12 cellular contexts compared by ENCODE assay signal in genomic region chr17:67440311-67441051, GRCh38.
DNase-seq lines count a peak whose midpoint lies in the region; ATAC-seq and TF ChIP-seq lines count a peak whose summit lies in the region.
"Had no signal": no experiment of that assay in that cellular context is flagged by ENCODE, and none has a peak within 500 bp of the region (broad histone marks: within the 10 kb centered on the region; RNA-seq: fewer than 3 reads in every experiment).

No MANE protein-coding gene starts in this region.

- ATAC-seq in heart right ventricle, result no peak
- ATAC-seq in Right ventricle myocardium superior (ENCODE audit: poor library complexity), result no peak
- no peak for ATAC-seq in GM18519 (IDR thresholded peaks at IDR 0.05; ENCODE audit: low FRiP score, unreplicated experiment)

- H3K4me3 ChIP-seq in heart right ventricle, result peak overlapping the region in 2 of 10 donors; percentile 29 to 34
- no peak overlapping the region for H3K4me3 ChIP-seq in transverse colon
- peak overlapping the region in 1 of 2 donors; percentile 26 for H3K4me3 ChIP-seq in foreskin fibroblast (ENCODE audit: low read depth in 1 of 2, low read length in 2 of 2)
- H3K4me3 ChIP-seq: pancreas had no signal

- H3K9me3 ChIP-seq in heart right ventricle (no peaks in the 10 kb centered on the region), transverse colon (no peaks in the 10 kb centered on the region)
- H3K9me3 ChIP-seq: MG63, pancreas had no signal

- H3K27ac Mint-ChIP-seq in activated CD4-positive, alpha-beta memory T cell treated with anti-CD3 and anti-CD28 coated beads, Interleukin-2, amount 10 ng/mL, durations not matched to agents 7 days and 5 days, result peak overlapping the region; percentile 99

- H3K27me3 ChIP-seq in heart right ventricle (no peaks in the 10 kb centered on the region), transverse colon (no peaks in the 10 kb centered on the region)
- H3K27me3 ChIP-seq: MG63, pancreas had no signal

- H3K4me3 Mint-ChIP-seq in activated CD4-positive, alpha-beta memory T cell treated with anti-CD3 and anti-CD28 coated beads, Interleukin-2, amount 10 ng/mL, durations not matched to agents 7 days and 5 days, result peak overlapping the region; percentile 74

- H3K27ac ChIP-seq in heart right ventricle (peak overlapping the region in 9 of 10 donors; percentile 41 to 87 (median 62)), transverse colon (peak overlapping the region; percentile 62 to 71 (median 68))

- WGBS in heart right ventricle, 2 donors, result 68 to 77% methylated on average over 6 of the region's 6 CpGs
- 57 to 58% methylated on average over 6 of the region's 6 CpGs for WGBS in transverse colon (ENCODE audit: low coverage in 1 of 2), 2 donors

- CTCF ChIA-PET in activated CD4-positive, alpha-beta memory T cell treated with anti-CD3 and anti-CD28 coated beads, Interleukin-2, amount 10 ng/mL, durations not matched to agents 7 days and 5 days (lab: Charles Lee), result interaction anchor here (0.8 to 3.2 kb wide), 15 partner anchors 9 to 277 kb away, joined by 3 to 36 read pairs (median 9); no protein-coding TSS in a partner anchor

- DNase-seq in heart right ventricle (no peak), Right ventricle myocardium superior (no peak), iris pigment epithelial cell (ENCODE audit: low read depth) (peak; percentile 21), transverse colon (no peak), foreskin fibroblast (no peak), NCI-H2227 (lab: John Stamatoyannopoulos, UW; ENCODE audit: unreplicated experiment) (no peak)
- DNase-seq in activated CD4-positive, alpha-beta memory T cell treated with anti-CD3 and anti-CD28 coated beads, Interleukin-2, amount 10 ng/mL, durations not matched to agents 7 days and 5 days, result no peak
- DNase-seq: amniotic stem cell, Calu3, pancreas had no signal

- POLR2A ChIA-PET in activated CD4-positive, alpha-beta memory T cell treated with anti-CD3 and anti-CD28 coated beads, Interleukin-2, amount 10 ng/mL, durations not matched to agents 7 days and 5 days (lab: Charles Lee), result interaction anchor here (0.6 to 5.9 kb wide), 22 partner anchors 9 to 278 kb away, joined by 3 to 122 read pairs (median 6); partner anchors contain the start of genes PITPNC1 and PSMD12

- H3K4me1 Mint-ChIP-seq in activated CD4-positive, alpha-beta memory T cell treated with anti-CD3 and anti-CD28 coated beads, Interleukin-2, amount 10 ng/mL, durations not matched to agents 7 days and 5 days, result peaks cover 50% of the 10 kb centered on the region

- no peaks in the 10 kb centered on the region for H3K27me3 Mint-ChIP-seq in activated CD4-positive, alpha-beta memory T cell treated with anti-CD3 and anti-CD28 coated beads, Interleukin-2, amount 10 ng/mL, durations not matched to agents 7 days and 5 days

- TF ChIP-seq EP300 in transverse colon (IDR thresholded peaks at IDR 0.05; ENCODE audit: low read depth), result no peak

- no peak for TF ChIP-seq POLR2A in transverse colon (IDR thresholded peaks at IDR 0.05)

- intact Hi-C loops in heart right ventricle (cut with DNase I) (no loop called here), Right ventricle myocardium superior (cut with DNase I) (no loop called here), transverse colon (cut with DNase I; ENCODE audit: low total_unique reads) (no loop called here)

- H3K36me3 ChIP-seq in heart right ventricle, result no peaks in the 10 kb centered on the region
- no peaks in the 10 kb centered on the region for H3K36me3 ChIP-seq in transverse colon
- H3K36me3 ChIP-seq: MG63, pancreas had no signal

- peaks cover 2 to 91% (median 65%) of the 10 kb centered on the region in 9 donors for H3K4me1 ChIP-seq in heart right ventricle
- H3K4me1 ChIP-seq in transverse colon, result peaks cover 0 to 38% (median 8%) of the 10 kb centered on the region in 4 donors

- TF ChIP-seq CTCF in heart right ventricle (IDR thresholded peaks at IDR 0.05), result no peak
- TF ChIP-seq CTCF in transverse colon (IDR thresholded peaks at IDR 0.05), result no peak
- TF ChIP-seq CTCF in foreskin fibroblast (IDR thresholded peaks at IDR 0.05; ENCODE audit: low read depth, low read length), result no peak

- H3K36me3 Mint-ChIP-seq in activated CD4-positive, alpha-beta memory T cell treated with anti-CD3 and anti-CD28 coated beads, Interleukin-2, amount 10 ng/mL, durations not matched to agents 7 days and 5 days (ENCODE audit: low read depth), result peaks cover 2% of the 10 kb centered on the region

- no peaks in the 10 kb centered on the region for H3K9me3 Mint-ChIP-seq in activated CD4-positive, alpha-beta memory T cell treated with anti-CD3 and anti-CD28 coated beads, Interleukin-2, amount 10 ng/mL, durations not matched to agents 7 days and 5 days

- in situ Hi-C loops in transverse colon (cut with MboI; ENCODE audit: low pct_ligation_motif_present in 1 of 4, low pct_unique_long_range_greater_than_20kb in 1 of 4, low sequenced_read_pairs in 3 of 4), result no loop called here
